8 cellular contexts compared by ENCODE assay signal in genomic region chr3:100603449-100603848, GRCh38. TPM values are rescaled to one million over a fixed set of nuclear protein-coding genes. Genes with fewer than 3 reads are reported as not detected.
A peak's percentile ranks its signal among the peaks of the same experiment; 100 is the strongest.
DNase-seq lines count a peak whose midpoint lies in the region; ATAC-seq and TF ChIP-seq lines count a peak whose summit lies in the region.

No MANE protein-coding gene starts in this region.

- CTCF ChIA-PET in activated CD4-positive, alpha-beta T cell treated with anti-CD3 and anti-CD28 coated beads, Interleukin-2, amount 10 ng/mL, durations not matched to agents 7 days and 5 days (lab: Charles Lee) = interaction anchor here (1.2 to 1.4 kb wide), 2 partner anchors 21 to 299 kb away, joined by 3 read pairs; no protein-coding TSS in a partner anchor

- H3K36me3 ChIP-seq in GM23248 (ENCODE audit: low read depth) (no peaks in the 10 kb centered on the region), MM.1S (replicated peaks; ENCODE audit: insufficient read depth, low read length) (no peaks in the 10 kb centered on the region)

- H3K9me2 ChIP-seq in GM23248 (ENCODE audit: insufficient read depth) = no peaks in the 10 kb centered on the region
- H3K9me2 ChIP-seq in MM.1S (replicated peaks; ENCODE audit: insufficient read depth, low read length) = no peaks in the 10 kb centered on the region

- peaks cover 10% of the 10 kb centered on the region for H3K36me3 Mint-ChIP-seq in activated CD4-positive, alpha-beta T cell treated with anti-CD3 and anti-CD28 coated beads, Interleukin-2, amount 10 ng/mL, durations not matched to agents 7 days and 5 days (ENCODE audit: low read depth)
- H3K36me3 Mint-ChIP-seq in activated naive CD8-positive, alpha-beta T cell treated with anti-CD3 and anti-CD28 coated beads, Interleukin-2, amount 10 ng/mL, durations not matched to agents 7 days and 5 days = peaks cover 3% of the 10 kb centered on the region

- H3K4me3 Mint-ChIP-seq in activated CD4-positive, alpha-beta T cell treated with anti-CD3 and anti-CD28 coated beads, Interleukin-2, amount 10 ng/mL, durations not matched to agents 7 days and 5 days = peak overlapping the region; percentile 63
- H3K4me3 Mint-ChIP-seq in activated naive CD8-positive, alpha-beta T cell treated with anti-CD3 and anti-CD28 coated beads, Interleukin-2, amount 10 ng/mL, durations not matched to agents 7 days and 5 days = peak overlapping the region; percentile 72

- H3K27ac ChIP-seq in GM23248 = no peak overlapping the region
- peak overlapping the region; percentile 60 for H3K27ac ChIP-seq in MM.1S (ENCODE audit: low read length)

- H3K4me3 ChIP-seq in GM23248 = no peak overlapping the region
- peak overlapping the region; percentile 59 for H3K4me3 ChIP-seq in MM.1S (ENCODE audit: low read length)

- peaks cover 12% of the 10 kb centered on the region for H3K27me3 Mint-ChIP-seq in activated CD4-positive, alpha-beta T cell treated with anti-CD3 and anti-CD28 coated beads, Interleukin-2, amount 10 ng/mL, durations not matched to agents 7 days and 5 days
- peaks cover 5% of the 10 kb centered on the region for H3K27me3 Mint-ChIP-seq in activated naive CD8-positive, alpha-beta T cell treated with anti-CD3 and anti-CD28 coated beads, Interleukin-2, amount 10 ng/mL, durations not matched to agents 7 days and 5 days

- in situ Hi-C loops in GM23248 (cut with MboI) = no loop called here

- no peaks in the 10 kb centered on the region for H3F3A ChIP-seq in GM23248 (ENCODE audit: insufficient read depth)
- peaks cover 24% of the 10 kb centered on the region for H3F3A ChIP-seq in MM.1S (ENCODE audit: insufficient read depth, low read length)

- intact Hi-C loops in left colon (cut with DNase I, micrococcal nuclease) = no loop called here

- H3K27ac Mint-ChIP-seq in activated CD4-positive, alpha-beta T cell treated with anti-CD3 and anti-CD28 coated beads, Interleukin-2, amount 10 ng/mL, durations not matched to agents 7 days and 5 days = peak overlapping the region; percentile 81
- peak overlapping the region; percentile 64 for H3K27ac Mint-ChIP-seq in activated naive CD8-positive, alpha-beta T cell treated with anti-CD3 and anti-CD28 coated beads, Interleukin-2, amount 10 ng/mL, durations not matched to agents 7 days and 5 days

- H3K4me1 ChIP-seq in GM23248 (ENCODE audit: insufficient read depth) (0 out of 2 replicates have a peak, but pooled peaks cover 7% of the 10 kb centered on the region), MM.1S (ENCODE audit: low read length) (peaks cover 27% of the 10 kb centered on the region)

- peak; percentile 53 for TF ChIP-seq CTCF in MM.1S (IDR thresholded peaks at IDR 0.05; ENCODE audit: low read length)

- WGBS in GM23248 (ENCODE audit: low coverage in 1 of 2, low lambda C conversion rate in 2 of 2, missing lambda C conversion rate in 2 of 2), 2 experiments = 52 to 55% methylated on average over 5 of the region's 5 CpGs

- no peaks in the 10 kb centered on the region for H3K79me2 ChIP-seq in GM23248 (ENCODE audit: insufficient read depth)
- H3K79me2 ChIP-seq in MM.1S (ENCODE audit: low read length) = no peaks in the 10 kb centered on the region

- H3K27me3 ChIP-seq in GM23248 (replicated peaks; ENCODE audit: insufficient read depth) = peaks cover 11% of the 10 kb centered on the region; the same call in 1 of the 2 replicates
- no peaks in the 10 kb centered on the region for H3K27me3 ChIP-seq in MM.1S (replicated peaks; ENCODE audit: insufficient read depth, low read length)

- H4K20me1 ChIP-seq in GM23248 (ENCODE audit: insufficient read depth) (no peaks in the 10 kb centered on the region), MM.1S (ENCODE audit: insufficient read depth, low read length) (no peaks in the 10 kb centered on the region)

- H3K9me3 Mint-ChIP-seq in activated CD4-positive, alpha-beta T cell treated with anti-CD3 and anti-CD28 coated beads, Interleukin-2, amount 10 ng/mL, durations not matched to agents 7 days and 5 days = peaks cover 14% of the 10 kb centered on the region
- H3K9me3 Mint-ChIP-seq in activated naive CD8-positive, alpha-beta T cell treated with anti-CD3 and anti-CD28 coated beads, Interleukin-2, amount 10 ng/mL, durations not matched to agents 7 days and 5 days = peaks cover 4% of the 10 kb centered on the region

- peaks cover 56% of the 10 kb centered on the region for H3K4me1 Mint-ChIP-seq in activated CD4-positive, alpha-beta T cell treated with anti-CD3 and anti-CD28 coated beads, Interleukin-2, amount 10 ng/mL, durations not matched to agents 7 days and 5 days
- H3K4me1 Mint-ChIP-seq in activated naive CD8-positive, alpha-beta T cell treated with anti-CD3 and anti-CD28 coated beads, Interleukin-2, amount 10 ng/mL, durations not matched to agents 7 days and 5 days = peaks cover 21% of the 10 kb centered on the region

- DNase-seq in activated CD4-positive, alpha-beta T cell treated with anti-CD3 and anti-CD28 coated beads, Interleukin-2, amount 10 ng/mL, durations not matched to agents 7 days and 5 days = no peak
- DNase-seq in activated CD4-positive, alpha-beta T cell treated with anti-CD3 and anti-CD28 coated beads, Interleukin-2, amount 50 U/mL, for 4 hours = no peak
- DNase-seq in GM23248 (peak; percentile 62), MM.1S (peak; percentile 36), left colon (no peak), DMS79 (lab: John Stamatoyannopoulos, UW) (no peak)
- no peak for DNase-seq in activated naive CD8-positive, alpha-beta T cell treated with anti-CD3 and anti-CD28 coated beads, Interleukin-2, amount 10 ng/mL, durations not matched to agents 7 days and 5 days
- DNase-seq in effector CD8-positive, alpha-beta T cell (lab: John Stamatoyannopoulos, UW) = no peak

- H2AFZ ChIP-seq in GM23248 (no peak overlapping the region), MM.1S (ENCODE audit: low read length) (peak overlapping the region; percentile 65)

- POLR2A ChIA-PET in activated CD4-positive, alpha-beta T cell treated with anti-CD3 and anti-CD28 coated beads, Interleukin-2, amount 10 ng/mL, durations not matched to agents 7 days and 5 days (lab: Charles Lee) = interaction anchor here (0.6 kb wide), 1 partner anchor 238 kb away, joined by 5 read pairs; no protein-coding TSS in a partner anchor
- POLR2A ChIA-PET in activated naive CD8-positive, alpha-beta T cell treated with anti-CD3 and anti-CD28 coated beads, Interleukin-2, amount 10 ng/mL, durations not matched to agents 7 days and 5 days (lab: Charles Lee) = interaction anchor here (1.6 kb wide), 1 partner anchor 157 kb away, joined by 3 read pairs; no protein-coding TSS in a partner anchor

- H3K4me2 ChIP-seq in GM23248 (ENCODE audit: unreplicated experiment) (no peak overlapping the region), MM.1S (ENCODE audit: low read depth, low read length) (peak overlapping the region; percentile 96)

- no peak overlapping the region for H3K9ac ChIP-seq in GM23248
- peak overlapping the region; percentile 39; the same call in 1 of the 2 replicates for H3K9ac ChIP-seq in MM.1S (ENCODE audit: low read length)

- H3K9me3 ChIP-seq in GM23248 (ENCODE audit: low read depth) = no peaks in the 10 kb centered on the region
- H3K9me3 ChIP-seq in MM.1S (replicated peaks; ENCODE audit: insufficient read depth, low read length) = no peaks in the 10 kb centered on the region

- ATAC-seq in activated naive CD8-positive, alpha-beta T cell treated with anti-CD3 and anti-CD28 coated beads, Interleukin-2, amount 10 ng/mL, durations not matched to agents 7 days and 5 days (ENCODE audit: low read depth) = peak; percentile 57
- ATAC-seq in left colon = peak; percentile 60

RNA-seq across cellular contexts. Expression of gene ADGRG7, which starts 6.0 kb away (rescaled TPM):
- not detected for total RNA-seq in activated CD4-positive, alpha-beta T cell treated with anti-CD3 and anti-CD28 coated beads, Interleukin-2, amount 10 ng/mL, durations not matched to agents 7 days and 5 days
- total RNA-seq in GM23248 (2014; rRNA removed; shearing (Covaris generic)) = not detected in 2 replicates
- polyA plus RNA-seq in GM23248 (2016; fragmentation: Nextera tagmentation; extraction: Ambion mirVana) = not detected in 2 replicates
- total RNA-seq in activated naive CD8-positive, alpha-beta T cell treated with anti-CD3 and anti-CD28 coated beads, Interleukin-2, amount 10 ng/mL, durations not matched to agents 7 days and 5 days = not detected
- 10 to 100 TPM; 11.7 to 15.6 TPM for total RNA-seq in left colon

Comparison
In these comparisons a context has a peak if more than half of its experiments do, and no peak if none do; other contexts are left out.
1. DNase-seq: peak in GM23248 (single experiment) and MM.1S (single experiment); none in activated CD4-positive, alpha-beta T cell treated with anti-CD3 and anti-CD28 coated beads, Interleukin-2, amount 10 ng/mL, durations not matched to agents 7 days and 5 days (single experiment), activated CD4-positive, alpha-beta T cell treated with anti-CD3 and anti-CD28 coated beads, Interleukin-2, amount 50 U/mL, for 4 hours (0 of 2), activated naive CD8-positive, alpha-beta T cell treated with anti-CD3 and anti-CD28 coated beads, Interleukin-2, amount 10 ng/mL, durations not matched to agents 7 days and 5 days (single experiment), left colon (0 of 2), DMS79 (single experiment) and effector CD8-positive, alpha-beta T cell (single experiment).
2. RNA of gene ADGRG7, which starts 6.0 kb away (total RNA-seq): 11.7 to 15.6 TPM in left colon; not detected in activated CD4-positive, alpha-beta T cell treated with anti-CD3 and anti-CD28 coated beads, Interleukin-2, amount 10 ng/mL, durations not matched to agents 7 days and 5 days, not detected in GM23248 and not detected in activated naive CD8-positive, alpha-beta T cell treated with anti-CD3 and anti-CD28 coated beads, Interleukin-2, amount 10 ng/mL, durations not matched to agents 7 days and 5 days; every median in the first group is over 10 times any median in the second.